12 cellular contexts compared by ENCODE assay signal in genomic region chr1:8670371-8670818, GRCh38.
DNase-seq lines count a peak whose midpoint lies in the region; ATAC-seq and TF ChIP-seq lines count a peak whose summit lies in the region.
"Had no signal": no experiment of that assay in that cellular context is flagged by ENCODE, and none has a peak within 500 bp of the region (broad histone marks: within the 10 kb centered on the region; RNA-seq: fewer than 3 reads in every experiment).

No MANE protein-coding gene starts in this region.

- H2AFZ ChIP-seq in smooth muscle cell (ENCODE audit: low read depth) = no peak overlapping the region

- peaks cover 53% of the 10 kb centered on the region for H3K4me1 ChIP-seq in smooth muscle cell (ENCODE audit: low read depth)

- H3F3A ChIP-seq in smooth muscle cell (ENCODE audit: low read depth) = peaks cover 16% of the 10 kb centered on the region

- no peak for DNase-seq in activated T-cell treated with anti-CD3 and anti-CD28 coated beads, Interleukin-2, amount 50 U/mL, for 72 hours
- no peak for DNase-seq in activated T-cell treated with anti-CD3 and anti-CD28 coated beads, Interleukin-2, amount 50 U/mL, for 4 hours
- DNase-seq in iris pigment epithelial cell (ENCODE audit: low read depth) (peak; percentile 47), smooth muscle cell (lab: John Stamatoyannopoulos, UW; ENCODE audit: unreplicated experiment) (no peak), HUDEP-2 (lab: John Stamatoyannopoulos, UW; ENCODE audit: unreplicated experiment in 76 of 76) (no peak), LoVo (ENCODE audit: low spot score) (no peak)
- DNase-seq: activated effector memory CD4-positive, alpha-beta T cell treated with anti-CD3 and anti-CD28 coated beads, Interleukin-2, amount 50 U/mL, for 16 hours; cortex of kidney; NCI-H2171 treated with DMSO at 0.1 percent for 48 hours; spleen had no signal

- ATAC-seq in activated T-cell treated with anti-CD3 and anti-CD28 coated beads, Interleukin-2, amount 50 U/mL, for 72 hours (replicated peaks in 1 of 2) = no peak
- ATAC-seq in activated T-cell treated with anti-CD3 and anti-CD28 coated beads, Interleukin-2, amount 50 U/mL, for 4 hours = no peak
- no peak for ATAC-seq in activated T-helper 17 cell treated with anti-CD3 and anti-CD28 coated beads, Interleukin-2, amount 50 U/mL, for 72 hours (replicated peaks)
- no peak for ATAC-seq in GM19455 (IDR thresholded peaks at IDR 0.05; ENCODE audit: unreplicated experiment)

- H3K27me3 Mint-ChIP-seq in activated T-cell treated with anti-CD3 and anti-CD28 coated beads, Interleukin-2, amount 50 U/mL, for 72 hours (ENCODE audit: low read depth) = no peaks in the 10 kb centered on the region
- H3K27me3 Mint-ChIP-seq in activated T-cell treated with anti-CD3 and anti-CD28 coated beads, Interleukin-2, amount 50 U/mL, for 4 hours (ENCODE audit: low read depth) = no peaks in the 10 kb centered on the region
- H3K27me3 Mint-ChIP-seq in activated T-helper 17 cell treated with anti-CD3 and anti-CD28 coated beads, Interleukin-2, amount 50 U/mL, for 72 hours = no peaks in the 10 kb centered on the region

- H3K4me3 Mint-ChIP-seq in activated T-cell treated with anti-CD3 and anti-CD28 coated beads, Interleukin-2, amount 50 U/mL, for 72 hours = peak overlapping the region; percentile 6 to 72
- no peak overlapping the region for H3K4me3 Mint-ChIP-seq in activated T-cell treated with anti-CD3 and anti-CD28 coated beads, Interleukin-2, amount 50 U/mL, for 4 hours
- no peak overlapping the region for H3K4me3 Mint-ChIP-seq in activated T-helper 17 cell treated with anti-CD3 and anti-CD28 coated beads, Interleukin-2, amount 50 U/mL, for 72 hours

- H3K4me1 Mint-ChIP-seq in activated T-cell treated with anti-CD3 and anti-CD28 coated beads, Interleukin-2, amount 50 U/mL, for 72 hours (ENCODE audit: low read depth) = peaks cover 58% of the 10 kb centered on the region
- H3K4me1 Mint-ChIP-seq in activated T-cell treated with anti-CD3 and anti-CD28 coated beads, Interleukin-2, amount 50 U/mL, for 4 hours (ENCODE audit: low read depth) = peaks cover 42% of the 10 kb centered on the region
- H3K4me1 Mint-ChIP-seq in activated T-helper 17 cell treated with anti-CD3 and anti-CD28 coated beads, Interleukin-2, amount 50 U/mL, for 72 hours = peaks cover 9% of the 10 kb centered on the region

- H3K36me3 ChIP-seq in smooth muscle cell (ENCODE audit: low read depth) = no peaks in the 10 kb centered on the region
- H3K36me3 ChIP-seq: spleen had no signal

- no peaks in the 10 kb centered on the region for H3K9me3 ChIP-seq in smooth muscle cell (replicated peaks; ENCODE audit: low read depth)
- H3K9me3 ChIP-seq: spleen had no signal

- peak overlapping the region; percentile 7 for H3K9ac ChIP-seq in smooth muscle cell (ENCODE audit: low read depth)

- no peaks in the 10 kb centered on the region for H3K36me3 Mint-ChIP-seq in activated T-cell treated with anti-CD3 and anti-CD28 coated beads, Interleukin-2, amount 50 U/mL, for 72 hours (ENCODE audit: insufficient read depth in 2 of 2)
- peaks cover 2% of the 10 kb centered on the region for H3K36me3 Mint-ChIP-seq in activated T-cell treated with anti-CD3 and anti-CD28 coated beads, Interleukin-2, amount 50 U/mL, for 4 hours (ENCODE audit: insufficient read depth)
- H3K36me3 Mint-ChIP-seq in activated T-helper 17 cell treated with anti-CD3 and anti-CD28 coated beads, Interleukin-2, amount 50 U/mL, for 72 hours (ENCODE audit: low read depth) = no peaks in the 10 kb centered on the region

- TF ChIP-seq CTCF in smooth muscle cell (IDR thresholded peaks at IDR 0.05; ENCODE audit: borderline replicate concordance, insufficient read depth, poor library complexity, severe bottlenecking) = no peak

- peaks cover 96% of the 10 kb centered on the region for H3K79me2 ChIP-seq in smooth muscle cell (ENCODE audit: low read depth)

- H4K20me1 ChIP-seq in smooth muscle cell (ENCODE audit: low read depth) = peaks cover 97% of the 10 kb centered on the region

- H3K9me3 Mint-ChIP-seq in activated T-cell treated with anti-CD3 and anti-CD28 coated beads, Interleukin-2, amount 50 U/mL, for 72 hours = no peaks in the 10 kb centered on the region
- no peaks in the 10 kb centered on the region for H3K9me3 Mint-ChIP-seq in activated T-cell treated with anti-CD3 and anti-CD28 coated beads, Interleukin-2, amount 50 U/mL, for 4 hours
- no peaks in the 10 kb centered on the region for H3K9me3 Mint-ChIP-seq in activated T-helper 17 cell treated with anti-CD3 and anti-CD28 coated beads, Interleukin-2, amount 50 U/mL, for 72 hours

- H3K27ac Mint-ChIP-seq in activated T-cell treated with anti-CD3 and anti-CD28 coated beads, Interleukin-2, amount 50 U/mL, for 72 hours = peak overlapping the region; percentile 74
- peak overlapping the region; percentile 4 for H3K27ac Mint-ChIP-seq in activated T-helper 17 cell treated with anti-CD3 and anti-CD28 coated beads, Interleukin-2, amount 50 U/mL, for 72 hours

- 18% methylated on average over 2 of the region's 2 CpGs for WGBS in smooth muscle cell (ENCODE audit: low lambda C conversion rate)

- no peak overlapping the region for H3K4me3 ChIP-seq in smooth muscle cell
- H3K4me3 ChIP-seq: spleen had no signal

- peak overlapping the region; percentile 62 for H3K4me2 ChIP-seq in smooth muscle cell

- H3K27ac ChIP-seq in smooth muscle cell (ENCODE audit: low read depth) = peak overlapping the region; percentile 47

- no peaks in the 10 kb centered on the region for H3K27me3 ChIP-seq in smooth muscle cell (ENCODE audit: low read depth)
- H3K27me3 ChIP-seq: spleen had no signal

Comparison
In these comparisons a context has a peak if more than half of its experiments do, and no peak if none do; other contexts are left out.
1. H3K4me3 Mint-ChIP-seq: peak in activated T-cell treated with anti-CD3 and anti-CD28 coated beads, Interleukin-2, amount 50 U/mL, for 72 hours (2 of 2); none in activated T-cell treated with anti-CD3 and anti-CD28 coated beads, Interleukin-2, amount 50 U/mL, for 4 hours (single experiment) and activated T-helper 17 cell treated with anti-CD3 and anti-CD28 coated beads, Interleukin-2, amount 50 U/mL, for 72 hours (single experiment).